Comparison of ENCODE assay signal across 1 cellular context in the genomic region with DNA sequence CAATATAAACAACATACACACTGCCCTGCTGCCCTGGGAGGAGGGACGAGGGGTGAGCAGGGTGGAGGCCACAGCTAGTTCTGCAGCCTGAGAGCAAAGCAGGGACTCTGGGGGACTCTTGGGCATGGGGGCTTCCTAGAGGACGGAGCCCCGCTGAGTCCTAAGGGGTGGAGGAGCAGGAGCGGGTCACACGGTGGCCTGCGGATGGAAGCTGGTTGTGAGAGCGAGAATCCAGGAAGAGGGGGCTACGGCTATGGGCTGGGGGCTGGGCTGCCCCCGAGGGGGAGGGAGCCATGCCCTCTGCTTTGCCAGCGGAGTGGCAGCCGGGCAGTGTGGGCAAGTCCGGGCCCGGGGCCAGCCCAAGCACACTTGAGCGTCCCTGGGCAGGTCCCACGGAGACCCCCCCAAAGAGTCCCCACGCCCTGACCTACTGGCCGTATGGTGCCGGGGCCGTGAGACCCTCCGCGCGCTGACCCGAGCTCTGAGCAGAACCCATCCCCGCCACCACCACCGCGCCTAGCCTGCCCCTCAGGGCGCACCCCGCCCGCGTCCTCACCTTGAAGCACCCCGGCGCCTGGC.
TF ChIP-seq lines count a peak whose summit lies in the region.

No MANE protein-coding gene starts in this region.

TF ChIP-seq in A549, 52 proteins besides CTCF, POLR2A, EP300 and RAD21 (continued from another document):
- TF ChIP-seq PHF8 (IDR thresholded peaks at IDR 0.05; ENCODE audit: borderline replicate concordance, low read depth), result no peak
